Comparison of ENCODE assay signal across 8 cellular contexts in the genomic region with DNA sequence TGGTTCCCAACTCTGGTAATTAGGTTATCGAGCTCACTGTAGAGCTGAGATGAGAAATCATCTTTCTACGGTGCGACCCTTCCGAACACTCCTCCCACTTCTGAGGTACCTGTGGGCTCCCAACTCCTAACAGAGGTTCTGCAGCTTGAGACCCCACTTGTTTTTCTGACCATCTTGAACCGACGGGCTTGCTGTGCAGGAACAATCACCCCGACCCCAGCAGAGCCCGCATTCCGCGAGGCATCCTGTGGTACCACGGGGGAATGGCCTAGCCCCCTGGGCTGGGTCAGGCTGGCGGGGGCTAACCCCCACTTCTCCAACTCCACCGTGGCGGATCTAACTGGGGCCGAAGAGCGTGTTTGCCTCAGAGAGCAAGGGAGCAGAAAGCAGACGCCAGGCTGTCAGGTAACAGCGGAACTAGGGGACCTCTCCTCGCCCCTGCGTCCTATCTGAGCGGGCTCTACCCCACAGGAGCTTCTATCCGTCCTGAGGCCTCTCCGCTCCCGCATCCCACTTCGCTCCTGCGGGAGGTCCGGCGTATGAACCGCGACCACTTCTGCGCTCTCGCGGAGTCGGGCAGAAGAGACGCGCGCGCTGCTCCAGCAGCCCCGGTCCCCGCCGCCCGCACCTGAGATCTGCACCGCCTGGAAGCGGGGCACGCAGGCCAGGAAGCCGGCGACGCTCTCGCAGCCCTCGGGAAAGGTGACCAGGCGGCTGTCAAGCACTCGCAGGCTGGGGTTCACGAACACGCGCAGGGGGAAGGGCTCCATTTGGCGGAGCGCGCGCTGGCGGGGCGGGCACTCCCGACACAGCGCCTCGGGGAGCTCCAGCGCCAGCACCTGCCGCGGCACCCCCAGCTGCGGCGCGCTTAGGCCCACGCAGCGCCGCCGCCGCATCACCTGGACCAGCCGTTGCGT. TPM values are rescaled to one million over a fixed set of nuclear protein-coding genes. Genes with fewer than 3 reads are reported as not detected.
DNase-seq lines count a peak whose midpoint lies in the region; ATAC-seq, FAIRE-seq and TF ChIP-seq lines count a peak whose summit lies in the region.

No MANE protein-coding gene starts in this region.

- dilution Hi-C loops in endothelial cell of umbilical vein (cut with MboI; ENCODE audit: extremely low pct_ligation_motif_present, low sequenced_read_pairs), result no loop called here

- H3K79me2 ChIP-seq in endothelial cell of umbilical vein (ENCODE audit: control insufficient read depth, insufficient read depth, low read length), result peaks cover 39% of the 10 kb centered on the region

- no TSS peak for BruUV-seq in endothelial cell of umbilical vein (replicated peaks; lab: Mats Ljungman, UMichigan)

- peaks cover 22 to 37% (median 26%) of the 10 kb centered on the region in 3 donors for H3K4me1 Mint-ChIP-seq in naive B cell

- H3K9me3 ChIP-seq in endothelial cell of umbilical vein (replicated peaks; ENCODE audit: control insufficient read depth, insufficient read depth, low read length) (no peaks in the 10 kb centered on the region), thoracic aorta (no peaks in the 10 kb centered on the region)

- H3K36me3 Mint-ChIP-seq in naive B cell, result no peaks in the 10 kb centered on the region

- H3K9ac ChIP-seq in endothelial cell of umbilical vein (replicated peaks; ENCODE audit: extremely low read depth, insufficient read depth, low read length), result peak overlapping the region; percentile 53

- peak overlapping the region; percentile 60 for H3K4me2 ChIP-seq in endothelial cell of umbilical vein (ENCODE audit: insufficient read depth, low read length)

- peak overlapping the region in 3 of 6 donors; percentile 6 to 75 (median 39) for H3K27ac Mint-ChIP-seq in naive B cell

- TF ChIP-seq POLR2A in endothelial cell of umbilical vein (IDR thresholded peaks at IDR 0.05; ENCODE audit: low read depth, low read length), result no peak

- H3K27me3 ChIP-seq in endothelial cell of umbilical vein (ENCODE audit: control insufficient read depth in 2 of 2, insufficient read depth in 2 of 2, low read length in 2 of 2) (no peaks in the 10 kb centered on the region), thoracic aorta (replicated peaks; ENCODE audit: insufficient read depth) (no peaks in the 10 kb centered on the region)

- H3K4me1 ChIP-seq in endothelial cell of umbilical vein (ENCODE audit: control insufficient read depth, extremely low read depth, insufficient read depth, low read length), result peaks cover 21% of the 10 kb centered on the region
- peaks cover 8 to 39% of the 10 kb centered on the region in 2 donors for H3K4me1 ChIP-seq in thoracic aorta (ENCODE audit: control insufficient read depth in 1 of 2, low read depth in 2 of 2)

- H3K27me3 Mint-ChIP-seq in naive B cell, result no peaks in the 10 kb centered on the region

- no peaks in the 10 kb centered on the region for H4K20me1 ChIP-seq in endothelial cell of umbilical vein (replicated peaks; ENCODE audit: control insufficient read depth, extremely low read depth, insufficient read depth, low read length)

- H2AFZ ChIP-seq in endothelial cell of umbilical vein (ENCODE audit: low read depth, low read length), result peak overlapping the region; percentile 50

- CTCF ChIA-PET in endothelial cell of umbilical vein (lab: Charles Lee), result interaction anchor here (0.9 to 1.5 kb wide), 4 partner anchors 9 to 425 kb away, joined by 3 to 9 read pairs (median 6); a partner anchor contains a TSS

- H3K27ac ChIP-seq in endothelial cell of umbilical vein (ENCODE audit: insufficient read depth, low read depth, low read length), result peak overlapping the region; percentile 12
- H3K27ac ChIP-seq in thoracic aorta, result peak overlapping the region; percentile 22 to 96

- H3K36me3 ChIP-seq in endothelial cell of umbilical vein (ENCODE audit: control insufficient read depth in 2 of 2, extremely low read depth in 1 of 2, insufficient read depth in 2 of 2, low read length in 2 of 2) (peaks cover 4 to 12% of the 10 kb centered on the region in 2 experiments), thoracic aorta (peaks cover 25% of the 10 kb centered on the region)

- intact Hi-C loops in endothelial cell of umbilical vein (cut with micrococcal nuclease), result loop anchor here (1.0 kb wide), 2 partner anchors 10 to 18 kb away; a partner anchor contains a TSS

- peak; percentile 49 for FAIRE-seq in endothelial cell of umbilical vein (lab: Jason Lieb, UNC)

- ATAC-seq in GM19025 (IDR thresholded peaks at IDR 0.05; ENCODE audit: low read depth, unreplicated experiment) (peak; percentile 32), HG03354 (IDR thresholded peaks at IDR 0.05; ENCODE audit: poor library complexity, severe bottlenecking, unreplicated experiment) (peak; percentile 52), naive B cell (ENCODE audit: low read depth in 2 of 2) (peak; percentile 51 to 56), thoracic aorta (ENCODE audit: insufficient number of reproducible peaks, low FRiP score, low read depth) (no peak)

- H3K9me3 Mint-ChIP-seq in naive B cell, result no peaks in the 10 kb centered on the region

- no peaks in the 10 kb centered on the region for H3K9me1 ChIP-seq in endothelial cell of umbilical vein (replicated peaks; ENCODE audit: control insufficient read depth, extremely low read depth, insufficient read depth, low read length)

- H3K4me3 Mint-ChIP-seq in naive B cell, result peak overlapping the region; percentile 66 to 92 (median 80)

- TF ChIP-seq CTCF in WI38 (IDR thresholded peaks at IDR 0.05; ENCODE audit: low read depth, low read length) (no peak), endothelial cell of umbilical vein (IDR thresholded peaks at IDR 0.05; ENCODE audit: extremely low read depth in 1 of 2, insufficient read depth in 1 of 2, low read depth in 1 of 2, low read length in 2 of 2) (no peak), thoracic aorta (IDR thresholded peaks at IDR 0.05) (no peak)

- POLR2A ChIA-PET in endothelial cell of umbilical vein (lab: Charles Lee), result interaction anchor here (0.6 to 1.1 kb wide), 2 partner anchors 9 to 167 kb away, joined by 3 read pairs; a partner anchor contains a TSS

- peak overlapping the region; percentile 73 for H3K4me3 ChIP-seq in WI38 (ENCODE audit: low read depth, low read length)
- peak overlapping the region; percentile 26 to 67 (median 47) for H3K4me3 ChIP-seq in endothelial cell of umbilical vein (replicated peaks in 1 of 3; ENCODE audit: insufficient read depth in 1 of 3, low read depth in 1 of 3, low read length in 3 of 3)
- H3K4me3 ChIP-seq in thoracic aorta, result peak overlapping the region; percentile 94

- peak; percentile 15 for DNase-seq in ACHN
- DNase-seq in endothelial cell of umbilical vein (ENCODE audit: low read depth, low spot score), result peak; percentile 20
- no peak for DNase-seq in naive B cell
- DNase-seq in thoracic aorta (ENCODE audit: low spot score), result no peak
- DNase-seq in NCI-H774 (lab: John Stamatoyannopoulos, UW), result no peak

- in situ Hi-C loops in ACHN (cut with HindIII; ENCODE audit: low pct_ligation_motif_present, low pct_unique_long_range_greater_than_20kb, low sequenced_read_pairs), result no loop called here

RNA-seq across cellular contexts. Expression of a gene that starts 0.8 kb away (rescaled TPM):
- total RNA-seq in endothelial cell of umbilical vein (13.3 and 16.7 TPM in 2 replicates), thoracic aorta (10 to 100 TPM; 24.3 to 25.6 TPM)
- polyA plus RNA-seq in endothelial cell of umbilical vein (12.1 and 13.1 TPM in 2 replicates), naive B cell (ENCODE audit: low read depth in 6 of 6) (10 to 100 TPM in 3 of 6 donors, 1 to 10 TPM in 3; 8.7 to 16.0 (median 11.1) TPM)
- 9.3 TPM in 2 replicates for polyA plus RNA-seq in endothelial cell of umbilical vein (2011; cell fraction: cytosol; rRNA removed)
- 3.0 and 4.9 TPM in 2 replicates for polyA plus RNA-seq in endothelial cell of umbilical vein (2011; cell fraction: nucleus; rRNA removed)
- 4.1 and 4.3 TPM in 2 replicates for polyA plus RNA-seq in endothelial cell of umbilical vein (2012)
- 2.7 and 3.0 TPM in 2 replicates for polyA minus RNA-seq in endothelial cell of umbilical vein
- polyA minus RNA-seq in endothelial cell of umbilical vein (2011; cell fraction: cytosol; rRNA and poly(A)+ RNA removed), result 19.8 TPM
- 1.6 and 2.4 TPM in 2 replicates for polyA minus RNA-seq in endothelial cell of umbilical vein (2011; cell fraction: nucleus; rRNA and poly(A)+ RNA removed)

RNA-seq across cellular contexts. Expression of a gene that starts 9.7 kb away (rescaled TPM):
- total RNA-seq in endothelial cell of umbilical vein (25.1 and 31.6 TPM in 2 replicates), thoracic aorta (10 to 100 TPM; 39.4 to 51.0 TPM)
- polyA plus RNA-seq in endothelial cell of umbilical vein (29.0 and 33.2 TPM in 2 replicates), naive B cell (ENCODE audit: low read depth in 6 of 6) (10 to 100 TPM; 25.4 to 57.1 (median 34.3) TPM)
- 22.4 and 24.1 TPM in 2 replicates for polyA plus RNA-seq in endothelial cell of umbilical vein (2011; cell fraction: cytosol; rRNA removed)
- 18.7 and 19.8 TPM in 2 replicates for polyA plus RNA-seq in endothelial cell of umbilical vein (2011; cell fraction: nucleus; rRNA removed)
- 14.8 and 19.5 TPM in 2 replicates for polyA plus RNA-seq in endothelial cell of umbilical vein (2012)
- 33.7 and 40.4 TPM in 2 replicates for polyA minus RNA-seq in endothelial cell of umbilical vein
- 43.8 TPM for polyA minus RNA-seq in endothelial cell of umbilical vein (2011; cell fraction: cytosol; rRNA and poly(A)+ RNA removed)
- polyA minus RNA-seq in endothelial cell of umbilical vein (2011; cell fraction: nucleus; rRNA and poly(A)+ RNA removed), result 19.0 and 21.7 TPM in 2 replicates

RNA-seq across cellular contexts. Expression of a gene that starts 9.9 kb away (rescaled TPM):
- total RNA-seq in endothelial cell of umbilical vein (40.9 and 46.8 TPM in 2 replicates), thoracic aorta (10 to 100 TPM; 11.0 to 33.4 TPM)
- polyA plus RNA-seq in endothelial cell of umbilical vein (8.1 and 8.8 TPM in 2 replicates), naive B cell (ENCODE audit: low read depth in 6 of 6) (10 to 100 TPM; 21.0 to 30.4 (median 23.7) TPM)
- 11.6 and 12.3 TPM in 2 replicates for polyA plus RNA-seq in endothelial cell of umbilical vein (2011; cell fraction: cytosol; rRNA removed)
- polyA plus RNA-seq in endothelial cell of umbilical vein (2011; cell fraction: nucleus; rRNA removed), result 8.6 and 10.4 TPM in 2 replicates
- 32.2 and 44.1 TPM in 2 replicates for polyA plus RNA-seq in endothelial cell of umbilical vein (2012)
- polyA minus RNA-seq in endothelial cell of umbilical vein, result 16.8 and 17.6 TPM in 2 replicates
- 12.2 TPM for polyA minus RNA-seq in endothelial cell of umbilical vein (2011; cell fraction: cytosol; rRNA and poly(A)+ RNA removed)
- polyA minus RNA-seq in endothelial cell of umbilical vein (2011; cell fraction: nucleus; rRNA and poly(A)+ RNA removed), result 6.8 and 10.9 TPM in 2 replicates

RNA-seq across cellular contexts. Expression of a gene that starts 18.5 kb away (rescaled TPM):
- total RNA-seq in endothelial cell of umbilical vein (34.8 and 37.1 TPM in 2 replicates), thoracic aorta (10 to 100 TPM; 26.3 to 38.5 TPM)
- polyA plus RNA-seq in endothelial cell of umbilical vein (20.9 and 22.3 TPM in 2 replicates), naive B cell (ENCODE audit: low read depth in 6 of 6) (10 to 100 TPM; 22.2 to 35.1 (median 27.8) TPM)
- polyA plus RNA-seq in endothelial cell of umbilical vein (2011; cell fraction: cytosol; rRNA removed), result 23.8 and 24.3 TPM in 2 replicates
- 39.1 and 39.8 TPM in 2 replicates for polyA plus RNA-seq in endothelial cell of umbilical vein (2011; cell fraction: nucleus; rRNA removed)
- polyA plus RNA-seq in endothelial cell of umbilical vein (2012), result 43.6 and 48.3 TPM in 2 replicates
- 23.5 and 28.4 TPM in 2 replicates for polyA minus RNA-seq in endothelial cell of umbilical vein
- 16.0 TPM for polyA minus RNA-seq in endothelial cell of umbilical vein (2011; cell fraction: cytosol; rRNA and poly(A)+ RNA removed)
- 17.9 and 21.1 TPM in 2 replicates for polyA minus RNA-seq in endothelial cell of umbilical vein (2011; cell fraction: nucleus; rRNA and poly(A)+ RNA removed)

RNA-seq across cellular contexts. Expression of a gene that starts 22.0 kb away (rescaled TPM):
- 0.37 and 1.2 TPM in 2 replicates for total RNA-seq in endothelial cell of umbilical vein
- not detected in 2 replicates for polyA plus RNA-seq in endothelial cell of umbilical vein
- not detected in 2 replicates for polyA plus RNA-seq in endothelial cell of umbilical vein (2011; cell fraction: cytosol; rRNA removed)
- polyA plus RNA-seq in endothelial cell of umbilical vein (2011; cell fraction: nucleus; rRNA removed), result 0.32 and 0.68 TPM in 2 replicates
- 0.68 and 0.74 TPM in 2 replicates for polyA plus RNA-seq in endothelial cell of umbilical vein (2012)
- polyA minus RNA-seq in endothelial cell of umbilical vein, result 1.4 TPM in 1 of 2 replicates, not detected in the other
- not detected for polyA minus RNA-seq in endothelial cell of umbilical vein (2011; cell fraction: cytosol; rRNA and poly(A)+ RNA removed)
- polyA minus RNA-seq in endothelial cell of umbilical vein (2011; cell fraction: nucleus; rRNA and poly(A)+ RNA removed), result 0.91 TPM in 1 of 2 replicates, not detected in the other
- under 1 TPM in 1 of 6 donors, not detected in 5; 0.44 TPM for polyA plus RNA-seq in naive B cell (ENCODE audit: low read depth in 6 of 6)
- 1 to 10 TPM in 1 of 2 donors, not detected in 1; 1.5 TPM for total RNA-seq in thoracic aorta

Comparison
In these comparisons a context has a peak if more than half of its experiments do, and no peak if none do; other contexts are left out.
1. DNase-seq: peak in ACHN (single experiment) and endothelial cell of umbilical vein (single experiment); none in naive B cell (single experiment), thoracic aorta (single experiment) and NCI-H774 (single experiment).
2. Peak in every context shown above with its lines, with median percentiles within 50 percentile points of each other: H3K4me3 ChIP-seq.